ENCODE assay signal across 6 cellular contexts in genomic region chr10:68076081-68076480, GRCh38. TPM values are rescaled to one million over a fixed set of nuclear protein-coding genes. Genes with fewer than 3 reads are reported as not detected.
"Had no signal": no experiment of that assay in that cellular context is flagged by ENCODE, and none has a peak within 500 bp of the region (broad histone marks: within the 10 kb centered on the region; RNA-seq: fewer than 3 reads in every experiment).

No MANE protein-coding gene starts in this region.

RNA-seq across cellular contexts. Expression of gene MYPN, which starts 33.2 kb away (rescaled TPM):
- total RNA-seq: frontal cortex, left lobe of liver, mesenteric fat pad, mononuclear cell, sigmoid colon had no signal
- polyA plus RNA-seq: neural cell had no signal
